ENCODE assay signal across 23 cellular contexts in the genomic region with DNA sequence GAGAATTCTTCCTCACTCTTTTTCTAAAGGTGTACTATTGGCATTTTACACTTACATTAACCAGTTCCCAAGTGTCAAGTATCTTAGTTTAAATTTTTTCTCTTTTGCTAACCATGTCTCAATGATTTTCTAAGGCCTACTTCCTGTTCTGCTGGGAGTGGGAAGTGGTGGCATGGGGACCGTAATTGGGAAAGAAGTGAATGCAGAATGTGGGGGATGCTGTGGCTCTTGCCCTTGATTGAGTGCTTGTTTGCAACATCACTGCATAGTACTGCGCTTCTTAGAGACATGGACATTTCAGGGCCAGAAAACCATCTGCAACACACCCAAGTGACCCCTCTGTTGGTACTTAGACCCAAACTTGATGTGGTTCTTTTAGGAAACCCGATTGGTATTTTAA.
"Had no signal": no experiment of that assay in that cellular context is flagged by ENCODE, and none has a peak within 500 bp of the region (broad histone marks: within the 10 kb centered on the region; RNA-seq: fewer than 3 reads in every experiment).

No MANE protein-coding gene starts in this region.

- H3K27me3 Mint-ChIP-seq: activated naive CD8-positive, alpha-beta T cell; dendritic cell treated with granulocyte-macrophage colony-stimulating factor and Interleukin-4, amounts not matched to agents 40 ng/mL and 50 ng/mL, for 4 days; naive thymus-derived CD8-positive, alpha-beta T cell; stimulated activated naive CD8-positive, alpha-beta T cell treated with anti-CD3 and anti-CD28 coated beads, Interleukin-15, amount 100 ng/mL, for 72 hours had no signal

- H3K27ac ChIP-seq: cardiac muscle cell, gastrocnemius medialis, heart left ventricle, pancreas, suprapubic skin had no signal

- H3K4me1 ChIP-seq: gastrocnemius medialis, heart left ventricle, pancreas, suprapubic skin had no signal

- H3K27me3 ChIP-seq: cardiac muscle cell, gastrocnemius medialis, heart left ventricle, pancreas, suprapubic skin had no signal

- ATAC-seq: esophagus mucosa; gastrocnemius medialis; heart left ventricle; left lobe of liver; naive thymus-derived CD8-positive, alpha-beta T cell; pancreas; sciatic nerve; stimulated activated naive CD8-positive, alpha-beta T cell treated with anti-CD3 and anti-CD28 coated beads, Interleukin-15, amount 100 ng/mL, for 72 hours had no signal

- FAIRE-seq: kidney, pancreas had no signal

- H3K4me3 ChIP-seq: cardiac muscle cell, gastrocnemius medialis, heart left ventricle, pancreas, smooth muscle cell, suprapubic skin had no signal

- H3K4me1 Mint-ChIP-seq: stimulated activated naive CD8-positive, alpha-beta T cell treated with anti-CD3 and anti-CD28 coated beads, Interleukin-15, amount 100 ng/mL, for 72 hours had no signal

- H3K4me2 ChIP-seq: smooth muscle cell had no signal

- H3K27ac Mint-ChIP-seq: activated naive CD8-positive, alpha-beta T cell; activated T-helper 1 cell treated with anti-CD3 and anti-CD28 coated beads, Interleukin-12 subunit alpha, Interleukin-12 subunit beta, Interleukin-2, Interleukin-4 antibody, amounts not matched to agents 30 ng/mL and 10 ng/mL and 1 ng/mL, durations not matched to agents 14 hours and 24 hours and 36 hours; dendritic cell treated with granulocyte-macrophage colony-stimulating factor and Interleukin-4, amounts not matched to agents 40 ng/mL and 50 ng/mL, for 4 days; naive thymus-derived CD8-positive, alpha-beta T cell; stimulated activated naive CD8-positive, alpha-beta T cell treated with anti-CD3 and anti-CD28 coated beads, Interleukin-15, amount 100 ng/mL, for 72 hours had no signal

- H3K9me3 Mint-ChIP-seq: activated T-helper 1 cell treated with anti-CD3 and anti-CD28 coated beads, Interleukin-12 subunit alpha, Interleukin-12 subunit beta, Interleukin-2, Interleukin-4 antibody, amounts not matched to agents 30 ng/mL and 10 ng/mL and 1 ng/mL, durations not matched to agents 14 hours and 24 hours and 36 hours; dendritic cell treated with granulocyte-macrophage colony-stimulating factor and Interleukin-4, amounts not matched to agents 40 ng/mL and 50 ng/mL, for 4 days; naive thymus-derived CD8-positive, alpha-beta T cell; stimulated activated naive CD8-positive, alpha-beta T cell treated with anti-CD3 and anti-CD28 coated beads, Interleukin-15, amount 100 ng/mL, for 72 hours had no signal

- H3K9me3 ChIP-seq: gastrocnemius medialis, heart left ventricle, pancreas, suprapubic skin had no signal

- DNase-seq: activated CD4-positive, alpha-beta T cell treated with anti-CD3 and anti-CD28 coated beads, Interleukin-2, amount 50 U/mL, for 48 hours; activated gamma-delta T cell treated with Interleukin-2 at 50 U/mL for 16 hours; amygdala; effector CD8-positive, alpha-beta T cell; gastrocnemius medialis; heart left ventricle; kidney; mammary epithelial cell; naive thymus-derived CD8-positive, alpha-beta T cell; pancreas; stimulated activated CD4-positive, alpha-beta T cell treated with anti-CD3 and anti-CD28 coated beads, Interleukin-4, amount 100 ng/mL, for 1 hour; stimulated activated naive CD8-positive, alpha-beta T cell treated with anti-CD3 and anti-CD28 coated beads, Interleukin-15, amount 100 ng/mL, for 72 hours; T-helper 2 cell; trophoblast cell had no signal

- H3K4me3 Mint-ChIP-seq: activated naive CD8-positive, alpha-beta T cell; activated T-helper 1 cell treated with anti-CD3 and anti-CD28 coated beads, Interleukin-12 subunit alpha, Interleukin-12 subunit beta, Interleukin-2, Interleukin-4 antibody, amounts not matched to agents 30 ng/mL and 10 ng/mL and 1 ng/mL, durations not matched to agents 14 hours and 24 hours and 36 hours; dendritic cell treated with granulocyte-macrophage colony-stimulating factor and Interleukin-4, amounts not matched to agents 40 ng/mL and 50 ng/mL, for 4 days; naive thymus-derived CD8-positive, alpha-beta T cell; stimulated activated naive CD8-positive, alpha-beta T cell treated with anti-CD3 and anti-CD28 coated beads, Interleukin-15, amount 100 ng/mL, for 72 hours had no signal
